ENCODE assay signal across 15 cellular contexts in the genomic region with DNA sequence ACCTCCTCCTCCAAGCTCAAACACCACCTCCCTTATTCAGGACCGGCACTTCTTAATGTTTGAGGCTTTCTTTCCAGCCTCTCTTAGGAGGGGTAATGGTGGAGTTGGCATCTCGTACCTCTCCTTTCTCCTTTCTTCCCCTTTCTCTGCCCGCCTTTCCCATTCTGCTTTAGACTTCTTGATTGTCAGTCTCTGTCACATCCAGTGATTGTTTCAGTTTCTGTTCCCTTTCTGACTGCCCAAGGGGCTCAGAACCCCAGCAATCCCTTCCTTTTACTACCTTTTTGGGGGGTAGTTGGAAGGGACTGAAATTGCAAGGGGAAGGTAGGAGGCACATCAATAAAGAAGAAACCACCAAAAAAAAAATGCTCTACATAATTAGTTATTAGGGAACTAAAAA. TPM values are rescaled to one million over a fixed set of nuclear protein-coding genes. Genes with fewer than 3 reads are reported as not detected.
DNase-seq lines count a peak whose midpoint lies in the region; ATAC-seq and TF ChIP-seq lines count a peak whose summit lies in the region.
"Had no signal": no experiment of that assay in that cellular context is flagged by ENCODE, and none has a peak within 500 bp of the region (broad histone marks: within the 10 kb centered on the region; RNA-seq: fewer than 3 reads in every experiment).

No MANE protein-coding gene starts in this region.

- H3K4me2 ChIP-seq in OCI-LY3 (ENCODE audit: low read length): peak overlapping the region; percentile 68

- no peaks in the 10 kb centered on the region for H3K9me3 ChIP-seq in CD8-positive, alpha-beta memory T cell (ENCODE audit: low read length)
- H3K9me3 ChIP-seq in OCI-LY3 (ENCODE audit: insufficient read depth, low read length) (no peaks in the 10 kb centered on the region), gastroesophageal sphincter (no peaks in the 10 kb centered on the region)
- H3K9me3 ChIP-seq: BE2C had no signal

- CTCF ChIA-PET in CD8-positive, alpha-beta memory T cell (lab: Charles Lee): no interaction called here

- TF ChIP-seq CTCF in OCI-LY3 (IDR thresholded peaks at IDR 0.05; ENCODE audit: low read depth, low read length) (no peak), gastroesophageal sphincter (IDR thresholded peaks at IDR 0.05) (no peak)

- H3K9ac ChIP-seq in OCI-LY3 (ENCODE audit: low read length): peak overlapping the region; percentile 11; the same call in 1 of the 2 replicates

- H3K27me3 Mint-ChIP-seq in CD8-positive, alpha-beta memory T cell: peaks cover 0 to 1% of the 10 kb centered on the region in 2 donors
- no peaks in the 10 kb centered on the region for H3K27me3 Mint-ChIP-seq in effector memory CD8-positive, alpha-beta T cell

- ATAC-seq in effector memory CD8-positive, alpha-beta T cell (replicated peaks): no peak
- no peak for ATAC-seq in Right ventricle myocardium inferior
- no peak for ATAC-seq in gastroesophageal sphincter
- ATAC-seq: left colon had no signal

- intact Hi-C loops in Right ventricle myocardium inferior (cut with DNase I): no loop called here

- H3K4me3 Mint-ChIP-seq in CD8-positive, alpha-beta memory T cell: peak overlapping the region in 5 of 7 donors; percentile 28 to 73 (median 51)
- peak overlapping the region in 1 of 2 donors; percentile 63 for H3K4me3 Mint-ChIP-seq in effector memory CD8-positive, alpha-beta T cell
- H3K4me3 Mint-ChIP-seq: HFFc6 had no signal

- peaks cover 68 to 79% (median 75%) of the 10 kb centered on the region in 3 donors for H3K4me1 Mint-ChIP-seq in CD8-positive, alpha-beta memory T cell
- H3K4me1 Mint-ChIP-seq in effector memory CD8-positive, alpha-beta T cell (ENCODE audit: low read depth in 2 of 2): peaks cover 37 to 64% of the 10 kb centered on the region in 2 donors

- POLR2A ChIA-PET in CD8-positive, alpha-beta memory T cell (lab: Charles Lee): interaction anchor here (0.5 kb wide), 1 partner anchor 1113 kb away, joined by 6 read pairs; no protein-coding TSS in a partner anchor

- peaks cover 58% of the 10 kb centered on the region for H4K20me1 ChIP-seq in OCI-LY3 (ENCODE audit: insufficient read depth, low read length)

- DNase-seq in Ammon's horn (ENCODE audit: low spot score) (peak; percentile 47), Right ventricle myocardium inferior (ENCODE audit: missing footprints) (no peak), NCI-H2171 (lab: John Stamatoyannopoulos, UW) (no peak), HuH-7 (ENCODE audit: low spot score) (no peak)
- no peak for DNase-seq in CD8-positive, alpha-beta memory T cell
- DNase-seq in effector memory CD8-positive, alpha-beta T cell: no peak
- DNase-seq: BE2C, GDM1, HFFc6, left colon, NCI-H1092, NCI-H345 had no signal

- TF ChIP-seq POLR2A in gastroesophageal sphincter (IDR thresholded peaks at IDR 0.05): no peak

- peaks cover 54% of the 10 kb centered on the region for H3K4me1 ChIP-seq in CD8-positive, alpha-beta memory T cell (ENCODE audit: insufficient read depth, low read length)
- H3K4me1 ChIP-seq in OCI-LY3 (ENCODE audit: low read length) (peaks cover 43% of the 10 kb centered on the region), gastroesophageal sphincter (peaks cover 0 to 37% (median 6%) of the 10 kb centered on the region in 3 donors)
- H3K4me1 ChIP-seq: BE2C had no signal

- 62 to 90% methylated on average over 2 to 3 of the region's 3 CpGs for WGBS in gastroesophageal sphincter (ENCODE audit: low coverage in 1 of 2), 2 donors

- no peak overlapping the region for H3K27ac ChIP-seq in CD8-positive, alpha-beta memory T cell (ENCODE audit: low read depth, low read length)
- H3K27ac ChIP-seq in OCI-LY3 (ENCODE audit: low read length) (peak overlapping the region; percentile 55), gastroesophageal sphincter (no peak overlapping the region)
- H3K27ac ChIP-seq: RWPE1 had no signal

- H3K9me3 Mint-ChIP-seq in CD8-positive, alpha-beta memory T cell: no peaks in the 10 kb centered on the region
- no peaks in the 10 kb centered on the region for H3K9me3 Mint-ChIP-seq in effector memory CD8-positive, alpha-beta T cell
- H3K9me3 Mint-ChIP-seq: HFFc6 had no signal

- no peaks in the 10 kb centered on the region for H3K27me3 ChIP-seq in CD8-positive, alpha-beta memory T cell (ENCODE audit: insufficient read depth, low read length, poor library complexity, severe bottlenecking)
- H3K27me3 ChIP-seq in OCI-LY3 (ENCODE audit: low read depth, low read length) (no peaks in the 10 kb centered on the region), gastroesophageal sphincter (no peaks in the 10 kb centered on the region)
- H3K27me3 ChIP-seq: BE2C had no signal

- H3K79me2 ChIP-seq in OCI-LY3 (ENCODE audit: low read length): peaks cover 87% of the 10 kb centered on the region

- H3K36me3 Mint-ChIP-seq in CD8-positive, alpha-beta memory T cell: peaks cover 0 to 70% (median 12%) of the 10 kb centered on the region in 3 donors
- H3K36me3 Mint-ChIP-seq in effector memory CD8-positive, alpha-beta T cell (ENCODE audit: insufficient read depth): peaks cover 38% of the 10 kb centered on the region

- H3K4me3 ChIP-seq in CD8-positive, alpha-beta memory T cell (ENCODE audit: low read length): no peak overlapping the region
- H3K4me3 ChIP-seq in OCI-LY3 (ENCODE audit: low read length) (peak overlapping the region; percentile 50), gastroesophageal sphincter (no peak overlapping the region)

- no peak for TF ChIP-seq EP300 in gastroesophageal sphincter (IDR thresholded peaks at IDR 0.05)

- no peak overlapping the region for H2AFZ ChIP-seq in OCI-LY3 (ENCODE audit: low read depth, low read length)

- peaks cover 5% of the 10 kb centered on the region for H3K36me3 ChIP-seq in CD8-positive, alpha-beta memory T cell (ENCODE audit: insufficient read depth, low read length)
- H3K36me3 ChIP-seq in OCI-LY3 (replicated peaks; ENCODE audit: low read depth, low read length) (peaks cover 52% of the 10 kb centered on the region), gastroesophageal sphincter (peaks cover 0 to 26% of the 10 kb centered on the region in 2 donors)

- H3K27ac Mint-ChIP-seq in CD8-positive, alpha-beta memory T cell: peak overlapping the region; percentile 6 to 90 (median 58)
- peak overlapping the region; percentile 57 to 84 for H3K27ac Mint-ChIP-seq in effector memory CD8-positive, alpha-beta T cell

RNA-seq across cellular contexts. Expression of a gene that starts 5.6 kb away (rescaled TPM):
- total RNA-seq in CD8-positive, alpha-beta memory T cell: 10 to 100 TPM; 83.3 to 88.7 TPM
- 6.1 TPM for polyA plus RNA-seq in CD8-positive, alpha-beta memory T cell
- 35.5 TPM for total RNA-seq in Right ventricle myocardium inferior
- total RNA-seq in gastroesophageal sphincter: 10 to 100 TPM; 23.2 to 24.6 (median 23.6) TPM

RNA-seq across cellular contexts. Expression of a gene that starts 54.1 kb away (rescaled TPM):
- under 1 TPM; 0.29 to 0.33 TPM for total RNA-seq in CD8-positive, alpha-beta memory T cell
- polyA plus RNA-seq in CD8-positive, alpha-beta memory T cell: not detected
- total RNA-seq in Right ventricle myocardium inferior: 6.5 TPM
- total RNA-seq in gastroesophageal sphincter: 1 to 10 TPM in 3 of 4 donors, under 1 TPM in 1; 0.84 to 1.3 (median 1.1) TPM
